Comparison of ENCODE assay signal across 13 cellular contexts in genomic region chr16:87849419-87850008, GRCh38. TPM values are rescaled to one million over a fixed set of nuclear protein-coding genes. Genes with fewer than 3 reads are reported as not detected.
DNase-seq lines count a peak whose midpoint lies in the region; ATAC-seq and TF ChIP-seq lines count a peak whose summit lies in the region.
"Had no signal": no experiment of that assay in that cellular context is flagged by ENCODE, and none has a peak within 500 bp of the region (broad histone marks: within the 10 kb centered on the region; RNA-seq: fewer than 3 reads in every experiment).

No MANE protein-coding gene starts in this region.

- peaks cover 68% of the 10 kb centered on the region for H3K36me3 Mint-ChIP-seq in activated naive CD4-positive, alpha-beta T cell treated with anti-CD3 and anti-CD28 coated beads for 36 hours (ENCODE audit: low read depth)
- H3K36me3 Mint-ChIP-seq in activated naive CD4-positive, alpha-beta T cell treated with anti-CD3 and anti-CD28 coated beads, Interleukin-2, amount 50 U/mL, for 72 hours = peaks cover 15 to 30% of the 10 kb centered on the region in 2 donors
- no peaks in the 10 kb centered on the region for H3K36me3 Mint-ChIP-seq in glutamatergic neuron (ENCODE audit: unreplicated experiment)
- H3K36me3 Mint-ChIP-seq: mesothelial cell of epicardium had no signal

- peak overlapping the region; percentile 21 for H3K27ac Mint-ChIP-seq in activated naive CD4-positive, alpha-beta T cell treated with anti-CD3 and anti-CD28 coated beads for 36 hours
- peak overlapping the region in 1 of 2 donors; percentile 50 for H3K27ac Mint-ChIP-seq in activated naive CD4-positive, alpha-beta T cell treated with anti-CD3 and anti-CD28 coated beads, Interleukin-2, amount 50 U/mL, for 72 hours
- H3K27ac Mint-ChIP-seq in glutamatergic neuron (ENCODE audit: unreplicated experiment) = peak overlapping the region; percentile 28
- H3K27ac Mint-ChIP-seq: mesothelial cell of epicardium had no signal

- H3K4me3 ChIP-seq in Panc1 (ENCODE audit: low read depth in 2 of 2, low read length in 2 of 2) = no peak overlapping the region
- H3K4me3 ChIP-seq in stomach = no peak overlapping the region
- H3K4me3 ChIP-seq: HAP-1, upper lobe of left lung had no signal

- POLR2A ChIA-PET in Panc1 (lab: Charles Lee) = no interaction called here

- 41 to 67% (median 60%) methylated on average over 11 to 16 of the region's 16 CpGs for WGBS in stomach, 5 donors

- no peaks in the 10 kb centered on the region for H3K9me3 Mint-ChIP-seq in activated naive CD4-positive, alpha-beta T cell treated with anti-CD3 and anti-CD28 coated beads for 36 hours
- H3K9me3 Mint-ChIP-seq in activated naive CD4-positive, alpha-beta T cell treated with anti-CD3 and anti-CD28 coated beads, Interleukin-2, amount 50 U/mL, for 72 hours = no peaks in the 10 kb centered on the region
- peaks cover 9% of the 10 kb centered on the region for H3K9me3 Mint-ChIP-seq in glutamatergic neuron (ENCODE audit: unreplicated experiment)
- H3K9me3 Mint-ChIP-seq: mesothelial cell of epicardium had no signal

- H3K27me3 ChIP-seq in Panc1 (ENCODE audit: control insufficient read depth, insufficient read depth, low read length) (no peaks in the 10 kb centered on the region), stomach (no peaks in the 10 kb centered on the region)
- H3K27me3 ChIP-seq: upper lobe of left lung had no signal

- BruUV-seq in Panc1 (replicated peaks; lab: Mats Ljungman, UMichigan) = no TSS peak

- H3K27ac ChIP-seq in Panc1 (ENCODE audit: low read length) (peak overlapping the region; percentile 23; the same call in 1 of the 2 replicates), stomach (peak overlapping the region; percentile 64 to 91 (median 87))
- H3K27ac ChIP-seq: upper lobe of left lung had no signal

- no peak for TF ChIP-seq POLR2A in stomach (IDR thresholded peaks at IDR 0.05)

- peaks cover 73% of the 10 kb centered on the region for H3K4me1 ChIP-seq in Panc1 (ENCODE audit: control insufficient read depth, insufficient read depth, low read length)
- peaks cover 75 to 99% (median 91%) of the 10 kb centered on the region in 4 donors for H3K4me1 ChIP-seq in stomach

- no peak for TF ChIP-seq CTCF in Panc1 (IDR thresholded peaks at IDR 0.05)
- no peak for TF ChIP-seq CTCF in glutamatergic neuron (IDR thresholded peaks at IDR 0.05; ENCODE audit: partially characterized antibody, unreplicated experiment)
- no peak for TF ChIP-seq CTCF in stomach (IDR thresholded peaks at IDR 0.05)

- no peak for DNase-seq in activated naive CD4-positive, alpha-beta T cell treated with anti-CD3 and anti-CD28 coated beads for 36 hours
- no peak for DNase-seq in activated naive CD4-positive, alpha-beta T cell treated with anti-CD3 and anti-CD28 coated beads, Interleukin-2, amount 50 U/mL, for 72 hours (ENCODE audit: low spot score in 2 of 2)
- DNase-seq in Panc1 (ENCODE audit: low read depth, low spot score) = no peak
- DNase-seq in glutamatergic neuron = no peak
- peak; percentile 78 for DNase-seq in stomach
- DNase-seq in inferior parietal cortex (ENCODE audit: extremely low spot score) = no peak
- no peak for DNase-seq in NCI-H82 (lab: John Stamatoyannopoulos, UW)
- DNase-seq: NCI-H2081 treated with DMSO at 0.1 percent for 48 hours had no signal

- peaks cover 48% of the 10 kb centered on the region for H3K4me1 Mint-ChIP-seq in activated naive CD4-positive, alpha-beta T cell treated with anti-CD3 and anti-CD28 coated beads for 36 hours (ENCODE audit: low read depth)
- H3K4me1 Mint-ChIP-seq in glutamatergic neuron (ENCODE audit: low read depth, unreplicated experiment) = peaks cover 28% of the 10 kb centered on the region

- no peaks in the 10 kb centered on the region for H3K9me3 ChIP-seq in Panc1 (ENCODE audit: control insufficient read depth, insufficient read depth, low read depth, low read length)
- no peaks in the 10 kb centered on the region for H3K9me3 ChIP-seq in stomach
- H3K9me3 ChIP-seq: HAP-1, upper lobe of left lung had no signal

- no peaks in the 10 kb centered on the region for H3K27me3 Mint-ChIP-seq in activated naive CD4-positive, alpha-beta T cell treated with anti-CD3 and anti-CD28 coated beads for 36 hours (ENCODE audit: low read depth)
- peaks cover 13% of the 10 kb centered on the region for H3K27me3 Mint-ChIP-seq in glutamatergic neuron (ENCODE audit: unreplicated experiment)
- H3K27me3 Mint-ChIP-seq: T-helper 17 cell had no signal

- H3K4me3 Mint-ChIP-seq in activated naive CD4-positive, alpha-beta T cell treated with anti-CD3 and anti-CD28 coated beads for 36 hours = no peak overlapping the region
- no peak overlapping the region for H3K4me3 Mint-ChIP-seq in glutamatergic neuron (ENCODE audit: unreplicated experiment)
- H3K4me3 Mint-ChIP-seq: mesothelial cell of epicardium, T-helper 17 cell had no signal

- no peak for TF ChIP-seq EP300 in stomach (IDR thresholded peaks at IDR 0.05)

- in situ Hi-C loops in Panc1 (cut with HindIII; ENCODE audit: low pct_unique_long_range_greater_than_20kb, low sequenced_read_pairs) = no loop called here

- H3K36me3 ChIP-seq in Panc1 (ENCODE audit: control insufficient read depth, insufficient read depth, low read length) (peaks cover 4% of the 10 kb centered on the region), stomach (peaks cover 11 to 33% (median 12%) of the 10 kb centered on the region in 4 donors)

- no peak for ATAC-seq in activated naive CD4-positive, alpha-beta T cell treated with anti-CD3 and anti-CD28 coated beads, Interleukin-2, amount 50 U/mL, for 72 hours
- no peak for ATAC-seq in Panc1
- no peak for ATAC-seq in HG02798 (IDR thresholded peaks at IDR 0.05; ENCODE audit: poor library complexity, unreplicated experiment)

- CTCF ChIA-PET in activated naive CD4-positive, alpha-beta T cell treated with anti-CD3 and anti-CD28 coated beads for 36 hours (lab: Charles Lee) = interaction anchor here (0.6 to 5.9 kb wide), 25 partner anchors 10 to 453 kb away, joined by 3 to 55 read pairs (median 5); partner anchors contain the start of gene SLC7A5
- CTCF ChIA-PET in Panc1 (lab: Charles Lee) = interaction anchor here (0.5 to 1.8 kb wide), 4 partner anchors 17 to 399 kb away, joined by 3 to 22 read pairs (median 10); no protein-coding TSS in a partner anchor

- intact Hi-C loops in activated naive CD4-positive, alpha-beta T cell treated with anti-CD3 and anti-CD28 coated beads for 36 hours (cut with micrococcal nuclease) = loop anchor here (1.0 kb wide), 2 partner anchors 22 to 60 kb away; no protein-coding TSS in a partner anchor
- intact Hi-C loops in Panc1 (cut with micrococcal nuclease; ENCODE audit: unreplicated experiment) (no loop called here), stomach (cut with DNase I; ENCODE audit: low total_unique reads) (no loop called here)

RNA-seq across cellular contexts. Expression of gene SLC7A5, which starts 19.8 kb away (rescaled TPM):
- 100 to 1,000 TPM; 343 to 346 TPM for total RNA-seq in activated naive CD4-positive, alpha-beta T cell treated with anti-CD3 and anti-CD28 coated beads for 36 hours
- total RNA-seq in activated naive CD4-positive, alpha-beta T cell treated with anti-CD3 and anti-CD28 coated beads, Interleukin-2, amount 50 U/mL, for 72 hours = 100 to 1,000 TPM; 112 to 197 TPM
- 231 TPM for total RNA-seq in Panc1 (2021; ENCODE audit: unreplicated experiment)
- polyA plus RNA-seq in Panc1 (2012; ENCODE audit: insufficient read length) = 265 TPM
- 205 TPM for total RNA-seq in glutamatergic neuron (ENCODE audit: unreplicated experiment)
- total RNA-seq in stomach = 10 to 100 TPM in 3 of 5 donors, 1 to 10 TPM in 2; 1.4 to 24.1 (median 11.0) TPM
- 10 to 100 TPM in 1 of 3 donors, 1 to 10 TPM in 2; 3.5 to 74.8 (median 9.0) TPM for polyA plus RNA-seq in stomach
